18 cellular contexts compared by ENCODE assay signal in genomic region chr11:6253196-6253595, GRCh38. TPM values are rescaled to one million over a fixed set of nuclear protein-coding genes. Genes with fewer than 3 reads are reported as not detected.
DNase-seq lines count a peak whose midpoint lies in the region; ATAC-seq and TF ChIP-seq lines count a peak whose summit lies in the region.
"Had no signal": no experiment of that assay in that cellular context is flagged by ENCODE, and none has a peak within 500 bp of the region (broad histone marks: within the 10 kb centered on the region; RNA-seq: fewer than 3 reads in every experiment).

No MANE protein-coding gene starts in this region.

- H3K27ac ChIP-seq in body of pancreas = peak overlapping the region; percentile 50 to 92 (median 89)
- H3K27ac ChIP-seq in coronary artery = no peak overlapping the region
- H3K27ac ChIP-seq: SK-N-MC had no signal

- peaks cover 41% of the 10 kb centered on the region for H3K4me1 ChIP-seq in body of pancreas

- 50 to 75% methylated on average over 1 of the region's 1 CpG for WGBS in body of pancreas, 2 donors

- H3K9me3 ChIP-seq in body of pancreas = no peaks in the 10 kb centered on the region

- intact Hi-C loops in body of pancreas (cut with DNase I) = no loop called here

- H3K27me3 ChIP-seq in body of pancreas = no peaks in the 10 kb centered on the region

- H3K4me3 ChIP-seq in body of pancreas (no peak overlapping the region), foreskin fibroblast (ENCODE audit: low read depth in 1 of 2, low read length in 2 of 2) (no peak overlapping the region), coronary artery (no peak overlapping the region)
- H3K4me3 ChIP-seq: SK-N-MC had no signal

- TF ChIP-seq CTCF in body of pancreas (IDR thresholded peaks at IDR 0.05) (no peak), foreskin fibroblast (IDR thresholded peaks at IDR 0.05; ENCODE audit: low read depth, low read length) (no peak), coronary artery (IDR thresholded peaks at IDR 0.05) (no peak)

- no peak for DNase-seq in body of pancreas
- no peak for DNase-seq in foreskin fibroblast
- DNase-seq in NCI-H2227 treated with DMSO at 0.1 percent for 48 hours (lab: John Stamatoyannopoulos, UW) = no peak
- no peak for DNase-seq in activated CD8-positive, alpha-beta memory T cell treated with anti-CD3 and anti-CD28 coated beads, Interleukin-2, amount 50 U/mL, for 4 hours
- no peak for DNase-seq in coronary artery (ENCODE audit: low spot score)
- DNase-seq: activated naive CD4-positive, alpha-beta T cell treated with Interleukin-2 at 50 U/mL for 16 hours; effector CD8-positive, alpha-beta T cell; KBM-7; left ventricle myocardium superior; NCI-H1436; NCI-H510A treated with DMSO at 0.1 percent for 48 hours; OCI-M1; stimulated activated CD4-positive, alpha-beta T cell treated with anti-CD3 and anti-CD28 coated beads, Interleukin-12 subunit alpha, Interleukin-12 subunit beta, amount 100 ng/mL, for 4 hours had no signal

- no peak for TF ChIP-seq POLR2A in body of pancreas (IDR thresholded peaks at IDR 0.05)

- no peaks in the 10 kb centered on the region for H3K36me3 ChIP-seq in body of pancreas (replicated peaks in 1 of 2; ENCODE audit: insufficient read depth in 1 of 2, low read depth in 2 of 2)

- peak; percentile 80 for ATAC-seq in GM18868 (IDR thresholded peaks at IDR 0.05; ENCODE audit: unreplicated experiment)
- ATAC-seq in GM21447 (IDR thresholded peaks at IDR 0.05; ENCODE audit: unreplicated experiment) = peak; percentile 74
- ATAC-seq in HG03045 (IDR thresholded peaks at IDR 0.05; ENCODE audit: unreplicated experiment) = peak; percentile 67
- ATAC-seq in body of pancreas = no peak
- ATAC-seq: left ventricle myocardium superior had no signal

RNA-seq across cellular contexts. Expression of gene CCKBR, which starts 6.4 kb away (rescaled TPM):
- total RNA-seq in body of pancreas = 1 to 10 TPM; 1.0 to 3.3 TPM
- total RNA-seq: left ventricle myocardium superior had no signal

RNA-seq across cellular contexts. Expression of gene CNGA4, which starts 14.3 kb away (rescaled TPM):
- not detected for total RNA-seq in body of pancreas
- total RNA-seq: left ventricle myocardium superior had no signal

RNA-seq across cellular contexts. Expression of gene FHIP1B, which starts 18.8 kb away (rescaled TPM):
- total RNA-seq in body of pancreas = 10 to 100 TPM; 31.9 to 54.7 TPM

RNA-seq across cellular contexts. Expression of gene C11orf42, which starts 47.8 kb away (rescaled TPM):
- total RNA-seq in body of pancreas = not detected
- total RNA-seq: left ventricle myocardium superior, progenitor cell of endocrine pancreas had no signal

RNA-seq across cellular contexts. Expression of gene OR52W1, which starts 54.2 kb away (rescaled TPM):
- total RNA-seq in body of pancreas = not detected
- total RNA-seq: left ventricle myocardium superior, progenitor cell of endocrine pancreas had no signal

Comparison
In these comparisons a context has a peak if more than half of its experiments do, and no peak if none do; other contexts are left out.
1. H3K27ac ChIP-seq: peak in body of pancreas (4 of 4); none in coronary artery (0 of 2).